In genomic region chr9:136013116-136013515, GRCh38 we compare ENCODE assay signal across 19 cellular contexts. TPM values are rescaled to one million over a fixed set of nuclear protein-coding genes. Genes with fewer than 3 reads are reported as not detected.
A peak's percentile ranks its signal among the peaks of the same experiment; 100 is the strongest.
DNase-seq lines count a peak whose midpoint lies in the region; ATAC-seq, FAIRE-seq and TF ChIP-seq lines count a peak whose summit lies in the region.
"Had no signal": no experiment of that assay in that cellular context is flagged by ENCODE, and none has a peak within 500 bp of the region (broad histone marks: within the 10 kb centered on the region; RNA-seq: fewer than 3 reads in every experiment).

No MANE protein-coding gene starts in this region.

- TF ChIP-seq RAD21 in K562 (CRISPR knock-in tag; conservative IDR thresholded peaks at IDR 0.05 in 1 of 2, IDR thresholded peaks at IDR 0.05 in 1 of 2): no peak

- no peak overlapping the region for H2BK5ac ChIP-seq in neuronal stem cell (ENCODE audit: low read length)

- H2BK120ac ChIP-seq in neuronal stem cell (ENCODE audit: low read depth, low read length): no peak overlapping the region

- TF ChIP-seq POLR2A in K562 (conservative IDR thresholded peaks at IDR 0.05) (no peak), erythroblast (IDR thresholded peaks at IDR 0.05; ENCODE audit: low read length) (no peak)

- peak overlapping the region; percentile 90 for H3K18ac ChIP-seq in neuronal stem cell (ENCODE audit: low read length)

- TF ChIP-seq CTCF in K562 (IDR thresholded peaks at IDR 0.05 in 2 of 3, conservative IDR thresholded peaks at IDR 0.05 in 1 of 3; ENCODE audit: insufficient read depth in 2 of 3, low read depth in 1 of 3, low read length in 3 of 3): no peak
- no peak for TF ChIP-seq CTCF in upper lobe of right lung (IDR thresholded peaks at IDR 0.05)

- ATAC-seq in K562 (no peak), left cardiac atrium (no peak), upper lobe of right lung (no peak), GM21528 (IDR thresholded peaks at IDR 0.05; ENCODE audit: low FRiP score, unreplicated experiment) (no peak)
- ATAC-seq: activated CD8-positive, alpha-beta T cell treated with anti-CD3 and anti-CD28 coated beads for 36 hours; activated naive CD4-positive, alpha-beta T cell treated with anti-CD3 and anti-CD28 coated beads, Interleukin-2, amount 50 U/mL, for 72 hours; activated T-cell treated with anti-CD3 and anti-CD28 coated beads, Interleukin-2, amount 50 U/mL, for 4 hours; stimulated activated memory B cell treated with anti-CD40 and anti-IgM and Interleukin-4, amounts not matched to agents 10 μg/mL and 1 μg/mL and 100 μg/mL, for 72 hours had no signal

- no peak for DNase-seq in K562 (ENCODE audit: extremely low read depth in 1 of 4, low spot score in 3 of 4)
- peak; percentile 22 for DNase-seq in left cardiac atrium
- no peak for DNase-seq in neuronal stem cell (ENCODE audit: low spot score)
- DNase-seq in upper lobe of right lung: peak; percentile 49
- no peak for DNase-seq in erythroblast (lab: John Stamatoyannopoulos, UW)
- no peak for DNase-seq in H4 (ENCODE audit: low spot score)
- no peak for DNase-seq in A172 (ENCODE audit: low spot score)
- DNase-seq: activated CD8-positive, alpha-beta T cell treated with anti-CD3 and anti-CD28 coated beads for 36 hours; activated T-cell treated with anti-CD3 and anti-CD28 coated beads, Interleukin-2, amount 50 U/mL, for 4 hours; NCI-H1417 treated with DMSO at 0.1 percent for 48 hours; NCI-H524 treated with DMSO at 0.1 percent for 48 hours; SHP77 treated with DMSO at 0.1 percent for 48 hours had no signal

- TF ChIP-seq EP300 in K562 (IDR thresholded peaks at IDR 0.05; ENCODE audit: low read length): no peak

- peaks cover 5% of the 10 kb centered on the region; the same call in 1 of the 3 replicates for H3K79me2 ChIP-seq in K562 (ENCODE audit: control insufficient read depth, insufficient read depth, low read length)

- H3K27ac ChIP-seq in K562 (ENCODE audit: extremely low read depth, low read depth, low read length): no peak overlapping the region
- H3K27ac ChIP-seq in neuronal stem cell (replicated peaks; ENCODE audit: low read length): no peak overlapping the region
- H3K27ac ChIP-seq in upper lobe of right lung: peak overlapping the region; percentile 75

- CTCF ChIA-PET in K562 (lab: Yijun Ruan, JAX; ENCODE audit: low intra/inter-chr PET ratio): no interaction called here

- H3K36me3 ChIP-seq in K562 (ENCODE audit: control insufficient read depth, insufficient read depth, low read length) (peaks cover 60% of the 10 kb centered on the region; the same call in 1 of the 3 replicates), neuronal stem cell (replicated peaks in 1 of 2; ENCODE audit: control insufficient read depth in 2 of 2, insufficient read depth in 2 of 2, low read length in 2 of 2) (peaks cover 0 to 4% of the 10 kb centered on the region in 2 donors), upper lobe of right lung (peaks cover 26% of the 10 kb centered on the region)

- H3K14ac ChIP-seq in neuronal stem cell (ENCODE audit: low read length): no peak overlapping the region

- intact Hi-C loops in K562 (cut with micrococcal nuclease) (no loop called here), left cardiac atrium (cut with DNase I) (no loop called here), upper lobe of right lung (cut with DNase I) (no loop called here)

- H3K79me1 ChIP-seq in neuronal stem cell (ENCODE audit: low read depth, low read length): peaks cover 13% of the 10 kb centered on the region

- peaks cover 12% of the 10 kb centered on the region for H3K9me1 ChIP-seq in K562 (ENCODE audit: control insufficient read depth, insufficient read depth, low read length)

- H3K4me2 ChIP-seq in K562 (ENCODE audit: insufficient read depth, low read length) (no peak overlapping the region), neuronal stem cell (ENCODE audit: insufficient read depth, low read length, poor library complexity, severe bottlenecking) (no peak overlapping the region)
- H3K4me2 ChIP-seq: GM23338 had no signal

- no peak overlapping the region for H3K4ac ChIP-seq in neuronal stem cell (ENCODE audit: low read length)

- peak overlapping the region; percentile 92 for H4K91ac ChIP-seq in neuronal stem cell (ENCODE audit: low read depth, low read length, poor library complexity)

- 95% methylated on average over 11 of the region's 22 CpGs for WGBS in K562 (ENCODE audit: insufficient coverage, low coverage, missing lambda C conversion rate)
- WGBS in neuronal stem cell (ENCODE audit: extremely low coverage in 2 of 2, insufficient read length in 2 of 2, insufficient replicate concordance in 1 of 2), 2 donors: no CpG with 5 or more reads among the region's 22 CpGs

- H3K27me3 ChIP-seq in K562 (ENCODE audit: control insufficient read depth in 2 of 2, insufficient read depth in 2 of 2, low read length in 2 of 2) (no peaks in the 10 kb centered on the region), neuronal stem cell (ENCODE audit: control insufficient read depth in 3 of 3, insufficient read depth in 3 of 3, low read depth in 1 of 3, low read length in 3 of 3) (no peaks in the 10 kb centered on the region), upper lobe of right lung (no peaks in the 10 kb centered on the region)

- peak overlapping the region; percentile 75 for H2BK15ac ChIP-seq in neuronal stem cell (ENCODE audit: low read length)

- H3K4me3 ChIP-seq in K562: no peak overlapping the region
- H3K4me3 ChIP-seq in neuronal stem cell (ENCODE audit: low read length in 2 of 2): no peak overlapping the region
- no peak overlapping the region for H3K4me3 ChIP-seq in upper lobe of right lung
- H3K4me3 ChIP-seq: GM23338 had no signal

- no TSS peak for BruUV-seq in K562 (replicated peaks; lab: Mats Ljungman, UMichigan)

- peak overlapping the region; percentile 92 for H2AK5ac ChIP-seq in neuronal stem cell (ENCODE audit: low read depth, low read length)

- peak overlapping the region; percentile 31 for H3K23ac ChIP-seq in neuronal stem cell (ENCODE audit: low read depth, low read length, poor library complexity)

- in situ Hi-C loops in K562 (cut with MboI): no loop called here

- H3K9me3 ChIP-seq in K562 (replicated peaks; ENCODE audit: control insufficient read depth, insufficient read depth, low read depth, low read length): no peaks in the 10 kb centered on the region
- H3K9me3 ChIP-seq in neuronal stem cell (replicated peaks in 1 of 2; ENCODE audit: control insufficient read depth in 2 of 2, insufficient read depth in 1 of 2, low read depth in 1 of 2, low read length in 2 of 2): no peaks in the 10 kb centered on the region
- H3K9me3 ChIP-seq in upper lobe of right lung: no peaks in the 10 kb centered on the region

- no peaks in the 10 kb centered on the region for H4K20me1 ChIP-seq in K562 (replicated peaks; ENCODE audit: control insufficient read depth, insufficient read depth, low read length)

- H3K4me1 ChIP-seq in K562 (replicated peaks in 1 of 2; ENCODE audit: control insufficient read depth in 2 of 2, insufficient read depth in 2 of 2, low read length in 2 of 2): peaks cover 0 to 66% of the 10 kb centered on the region in 2 experiments; a peak in 2 of 5 replicates
- H3K4me1 ChIP-seq in neuronal stem cell (ENCODE audit: control insufficient read depth in 2 of 2, insufficient read depth in 1 of 2, low read depth in 1 of 2, low read length in 2 of 2): peaks cover 18 to 25% of the 10 kb centered on the region in 2 donors
- H3K4me1 ChIP-seq in upper lobe of right lung: peaks cover 31% of the 10 kb centered on the region

- H2AFZ ChIP-seq in K562 (ENCODE audit: low read depth, low read length): no peak overlapping the region
- no peak overlapping the region for H2AFZ ChIP-seq in neuronal stem cell (ENCODE audit: low read length)
- H2AFZ ChIP-seq: GM23338 had no signal

- FAIRE-seq in K562 (lab: Jason Lieb, UNC): no peak
- FAIRE-seq: D721Med, endometrium, HTR-8/SVneo had no signal

- H3K9ac ChIP-seq in K562 (ENCODE audit: insufficient read depth in 1 of 2, low read depth in 2 of 2, low read length in 2 of 2) (no peak overlapping the region; a peak in 1 of 4 replicates), neuronal stem cell (ENCODE audit: low read depth, low read length, poor library complexity) (peak overlapping the region; percentile 21)

- POLR2A ChIA-PET in K562 (lab: Yijun Ruan, JAX): interaction anchor here (0.6 kb wide), 1 partner anchor 508 kb away, joined by 3 read pairs; no protein-coding TSS in a partner anchor

- H2BK12ac ChIP-seq in neuronal stem cell (ENCODE audit: low read length): no peak overlapping the region

- H4K8ac ChIP-seq in neuronal stem cell (ENCODE audit: low read depth, low read length): no peak overlapping the region

TF ChIP-seq in K562, 482 proteins besides CTCF, POLR2A, EP300 and RAD21:
- peak; percentile 23; the same call in 1 of the 2 replicates for TF ChIP-seq POLR2G (IDR thresholded peaks at IDR 0.05; ENCODE audit: low read depth, low read length)
- TF ChIP-seq MEF2A (IDR thresholded peaks at IDR 0.05; ENCODE audit: control insufficient read depth, low read depth, low read length): no peak

RNA-seq across cellular contexts. Expression of gene UBAC1, which starts 51.9 kb away (rescaled TPM):
- total RNA-seq in K562 (2011; cell fraction: chromatin; rRNA removed; ENCODE audit: low replicate concordance): 536 and 854 TPM in 2 replicates
- total RNA-seq in K562 (2011; cell fraction: nucleolus; rRNA removed): 552 and 553 TPM in 2 replicates
- total RNA-seq in K562 (2011; cell fraction: nucleoplasm; rRNA removed): 447 and 492 TPM in 2 replicates
- 399 and 504 TPM in 2 replicates for total RNA-seq in K562 (2014; rRNA removed)
- 138 and 145 TPM in 2 replicates for total RNA-seq in K562 (2014; rRNA removed; fragmentation: Illumina TruSeq; extraction: Trizol)
- 166 and 171 TPM in 2 replicates for total RNA-seq in K562 (2015; rRNA removed; fragmentation: Illumina TruSeq; extraction: Trizol)
- total RNA-seq in K562 (2021): 294 and 309 TPM in 2 replicates
- 385 and 395 TPM in 2 replicates for polyA plus RNA-seq in K562 (2011; rRNA removed)
- 447 and 505 TPM in 2 replicates for polyA plus RNA-seq in K562 (2011; cell fraction: cytosol; rRNA removed)
- 838 and 845 TPM in 2 replicates for polyA plus RNA-seq in K562 (2011; cell fraction: nucleus; rRNA removed)
- 178 and 239 TPM in 2 replicates for polyA plus RNA-seq in K562 (2012)
- polyA plus RNA-seq in K562 (2014; fragmentation: Illumina TruSeq; extraction: Trizol): 219 and 228 TPM in 2 replicates
- polyA plus RNA-seq in K562 (2014; fragmentation: Nextera tagmentation; extraction: Ambion mirVana): 100 to 1,000 TPM in 1 of 2 experiments, 10 to 100 TPM in 1; 94.0 to 117 TPM
- 381 and 405 TPM in 2 replicates for polyA plus RNA-seq in K562 (2014; rRNA removed)
- polyA minus RNA-seq in K562 (2011; rRNA and poly(A)+ RNA removed): 128 and 165 TPM in 2 replicates
- 110 and 129 TPM in 2 replicates for polyA minus RNA-seq in K562 (2011; cell fraction: cytosol; rRNA and poly(A)+ RNA removed)
- 120 and 171 TPM in 2 replicates for polyA minus RNA-seq in K562 (2011; cell fraction: nucleus; rRNA and poly(A)+ RNA removed)
- 10 to 100 TPM; 64.9 to 65.7 TPM for total RNA-seq in left cardiac atrium
- polyA plus RNA-seq in neuronal stem cell (2013, experiment 1 of 2): 44.5 TPM
- polyA plus RNA-seq in neuronal stem cell (2013, experiment 2 of 2): 42.3 TPM
- total RNA-seq in upper lobe of right lung: 30.1 TPM
- 35.2 and 41.3 TPM in 2 replicates for total RNA-seq in H4 (2014; rRNA removed; shearing (Covaris generic))
- 113 and 145 TPM in 2 replicates for total RNA-seq in A172 (2014; rRNA removed; shearing (Covaris generic))

Comparison
In these comparisons a context has a peak if more than half of its experiments do, and no peak if none do; other contexts are left out.
1. DNase-seq: peak in left cardiac atrium (single experiment) and upper lobe of right lung (single experiment); none in K562 (0 of 4), neuronal stem cell (single experiment), erythroblast (0 of 2), H4 (single experiment) and A172 (single experiment).